In the genomic region with DNA sequence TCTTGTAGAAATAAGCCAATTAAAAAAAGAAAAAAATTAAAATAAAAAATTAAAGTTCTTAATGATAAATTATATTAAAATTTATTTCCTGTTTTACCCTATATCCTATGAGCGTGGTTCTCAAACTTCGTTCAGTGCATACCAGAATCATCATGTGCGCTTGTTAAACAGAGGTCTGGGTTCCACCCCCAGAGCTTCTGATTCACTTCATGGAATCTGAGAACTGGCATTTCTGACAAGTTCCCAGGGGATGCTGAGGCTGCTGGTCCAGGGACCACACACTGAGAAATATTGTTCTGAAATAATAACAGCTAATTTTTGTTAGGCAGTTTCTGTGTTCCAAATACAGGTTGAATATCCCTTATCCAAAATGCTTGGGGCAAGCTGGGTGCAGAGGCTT, we compare ENCODE assay signal across 19 cellular contexts.
A peak's percentile ranks its signal among the peaks of the same experiment; 100 is the strongest.
DNase-seq lines count a peak whose midpoint lies in the region; ATAC-seq, FAIRE-seq and TF ChIP-seq lines count a peak whose summit lies in the region.
"Had no signal": no experiment of that assay in that cellular context is flagged by ENCODE, and none has a peak within 500 bp of the region (broad histone marks: within the 10 kb centered on the region; RNA-seq: fewer than 3 reads in every experiment).

No MANE protein-coding gene starts in this region.

- H3K27ac ChIP-seq in SJSA1 (no peak overlapping the region), H1 (ENCODE audit: low read depth, low read length) (no peak overlapping the region), osteoblast (ENCODE audit: low read depth, low read length) (no peak overlapping the region)
- H3K27ac ChIP-seq: C4-2B had no signal

- H3K4me1 Mint-ChIP-seq in T-cell, result peaks cover 2 to 6% (median 6%) of the 10 kb centered on the region in 3 donors
- peaks cover 38% of the 10 kb centered on the region for H3K4me1 Mint-ChIP-seq in osteocyte (ENCODE audit: unreplicated experiment)

- H3K36me3 ChIP-seq in SJSA1 (no peaks in the 10 kb centered on the region), H1 (ENCODE audit: control insufficient read depth in 2 of 4, insufficient read depth in 4 of 4, low read length in 3 of 4) (no peaks in the 10 kb centered on the region), osteoblast (ENCODE audit: insufficient read depth, low read length) (no peaks in the 10 kb centered on the region)

- H4K5ac ChIP-seq in H1 (ENCODE audit: insufficient read length, low read depth, low read length), result no peak overlapping the region

- H3K56ac ChIP-seq in H1 (replicated peaks; ENCODE audit: insufficient read length, low read depth, low read length), result no peak overlapping the region

- no peak overlapping the region for H3K9ac ChIP-seq in H1 (replicated peaks in 1 of 4; ENCODE audit: extremely low read depth in 1 of 4, low read depth in 3 of 4, low read length in 3 of 4)

- H3K79me1 ChIP-seq in H1 (ENCODE audit: low read depth, low read length), result no peaks in the 10 kb centered on the region

- H4K20me1 ChIP-seq in H1 (replicated peaks in 1 of 2; ENCODE audit: control insufficient read depth in 1 of 2, insufficient read depth in 2 of 2, low read length in 2 of 2) (no peaks in the 10 kb centered on the region), osteoblast (ENCODE audit: insufficient read depth, low read length) (no peaks in the 10 kb centered on the region)

- H3K23ac ChIP-seq in H1 (ENCODE audit: insufficient read length), result no peak overlapping the region

- no peaks in the 10 kb centered on the region for H3K9me3 ChIP-seq in SJSA1 (replicated peaks)
- no peaks in the 10 kb centered on the region for H3K9me3 ChIP-seq in H1 (ENCODE audit: insufficient read depth in 2 of 2, low read depth in 1 of 2, low read length in 1 of 2)
- H3K9me3 ChIP-seq in osteoblast (ENCODE audit: low read depth, low read length), result no peaks in the 10 kb centered on the region

- H2BK12ac ChIP-seq in H1 (ENCODE audit: low read depth, low read length), result no peak overlapping the region

- DNase-seq in EH (ENCODE audit: low read depth) (peak; percentile 85), SJSA1 (ENCODE audit: low read depth in 1 of 2, low spot score in 2 of 2) (peak; percentile 17 to 46), H1 (ENCODE audit: low read depth in 1 of 2, low spot score in 2 of 2) (no peak), osteoblast (ENCODE audit: insufficient read length, low spot score, missing footprints) (peak; percentile 67), T-cell (no peak), osteocyte (ENCODE audit: extremely low spot score, unreplicated experiment) (no peak), DMS 273 treated with DMSO at 0.1 percent for 48 hours (lab: John Stamatoyannopoulos, UW) (no peak)
- no peak for DNase-seq in activated CD4-positive, CD25-positive, alpha-beta regulatory T cell treated with anti-CD3 and anti-CD28 coated beads, Interleukin-2, amount 50 U/mL, for 72 hours
- DNase-seq: 8988T, KG1, NCI-H1105, NCI-H146, NCI-H2029, NCI-H2227 treated with DMSO at 0.1 percent for 48 hours, NCI-H510A, NCI-H748 treated with DMSO at 0.1 percent for 48 hours, SIG-M5 had no signal

- POLR2A ChIA-PET in H1 (lab: Charles Lee; ENCODE audit: partially characterized antibody) (interaction anchor here (1.7 kb wide), 1 partner anchor 236 kb away, joined by 4 read pairs; a partner anchor contains a TSS), T-cell (lab: Charles Lee) (no interaction called here)

- no peaks in the 10 kb centered on the region for H3K9me3 Mint-ChIP-seq in T-cell
- H3K9me3 Mint-ChIP-seq in osteocyte (ENCODE audit: unreplicated experiment), result no peaks in the 10 kb centered on the region

- H2BK15ac ChIP-seq in H1 (ENCODE audit: low read length), result 0 out of 2 replicates have a peak overlapping the region, but pooled peaks have one; percentile 63

- CTCF ChIA-PET in H1 (lab: Charles Lee; ENCODE audit: partially characterized antibody), result interaction anchor here (0.6 to 2.4 kb wide), 4 partner anchors 9 to 689 kb away, joined by 3 to 7 read pairs (median 4); no protein-coding TSS in a partner anchor
- CTCF ChIA-PET in T-cell (lab: Charles Lee), result interaction anchor here (0.7 to 1.0 kb wide), 3 partner anchors 15 to 778 kb away, joined by 3 to 5 read pairs (median 4); no protein-coding TSS in a partner anchor

- H3K4ac ChIP-seq in H1 (replicated peaks; ENCODE audit: insufficient read length, low read depth, low read length), result no peak overlapping the region

- TF ChIP-seq CTCF in H1 (IDR thresholded peaks at IDR 0.05; ENCODE audit: control extremely low read depth in 1 of 3, insufficient read depth in 1 of 3, low read depth in 1 of 3, low read length in 3 of 3) (no peak), osteoblast (IDR thresholded peaks at IDR 0.05; ENCODE audit: extremely low read depth, low read depth, low read length) (no peak), osteocyte (IDR thresholded peaks at IDR 0.05) (no peak)

- no peak for ATAC-seq in T-cell (replicated peaks in 1 of 4)

- H3K23me2 ChIP-seq in H1 (ENCODE audit: low read depth, low read length), result no peaks in the 10 kb centered on the region; the same call in 1 of the 2 replicates

- H3K4me2 ChIP-seq in H1 (ENCODE audit: insufficient read depth in 1 of 2, low read depth in 2 of 2, low read length in 2 of 2), result no peak overlapping the region
- no peak overlapping the region for H3K4me2 ChIP-seq in osteoblast (ENCODE audit: insufficient read depth, low read length)

- H4K8ac ChIP-seq in H1 (ENCODE audit: extremely low read depth, insufficient read depth, low read length), result no peak overlapping the region

- no peak overlapping the region for H3K18ac ChIP-seq in H1 (ENCODE audit: extremely low read depth, low read length)

- H2BK120ac ChIP-seq in H1 (replicated peaks; ENCODE audit: low read depth, low read length), result no peak overlapping the region

- TF ChIP-seq EP300 in H1 (IDR thresholded peaks at IDR 0.05; ENCODE audit: borderline replicate concordance in 1 of 2, low read depth in 2 of 2, low read length in 2 of 2), result no peak

- H3K4me3 ChIP-seq in SJSA1 (no peak overlapping the region), H1 (ENCODE audit: extremely low read depth in 1 of 4, insufficient read depth in 2 of 4, low read depth in 3 of 4, low read length in 4 of 4) (no peak overlapping the region), osteoblast (ENCODE audit: insufficient read depth, low read length) (no peak overlapping the region)

- 0 out of 2 replicates have a peak overlapping the region, but pooled peaks have one; percentile 17 for H2BK20ac ChIP-seq in H1 (ENCODE audit: low read length)

- H3K27me3 Mint-ChIP-seq in T-cell, result peaks cover 0 to 1% of the 10 kb centered on the region in 2 donors
- H3K27me3 Mint-ChIP-seq in osteocyte (ENCODE audit: unreplicated experiment), result no peaks in the 10 kb centered on the region

- WGBS in H1 (ENCODE audit: extremely low coverage in 1 of 2, insufficient coverage in 1 of 2, insufficient read length in 1 of 2, insufficient replicate concordance in 2 of 2, low coverage in 1 of 2, low lambda C conversion rate in 2 of 2, missing lambda C conversion rate in 1 of 2), 2 experiments, result 93% methylated on average over 3 of the region's 3 CpGs; no CpG with 5 or more reads in 1 of the 2 experiments

- TF ChIP-seq POLR2A in H1 (IDR thresholded peaks at IDR 0.05; ENCODE audit: control extremely low read depth in 1 of 2, low read depth in 2 of 2, low read length in 2 of 2), result no peak

- no peak overlapping the region for H3K4me3 Mint-ChIP-seq in T-cell
- H3K4me3 Mint-ChIP-seq in osteocyte (ENCODE audit: unreplicated experiment), result no peak overlapping the region

- no peak for TF ChIP-seq RAD21 in H1 (IDR thresholded peaks at IDR 0.05 in 1 of 2, conservative IDR thresholded peaks at IDR 0.05 in 1 of 2; ENCODE audit: low read depth in 2 of 2, low read length in 2 of 2)

- no peak overlapping the region for H4K91ac ChIP-seq in H1 (replicated peaks; ENCODE audit: insufficient read length, low read length)

- H2AFZ ChIP-seq in H1 (ENCODE audit: low read length) (no peak overlapping the region), osteoblast (ENCODE audit: low read length) (no peak overlapping the region)

- no peak overlapping the region for H3K14ac ChIP-seq in H1 (ENCODE audit: insufficient read length)

- no peaks in the 10 kb centered on the region for H3K79me2 ChIP-seq in H1 (ENCODE audit: control insufficient read depth in 1 of 2, insufficient read depth in 2 of 2, low read length in 2 of 2)
- no peaks in the 10 kb centered on the region for H3K79me2 ChIP-seq in osteoblast (ENCODE audit: insufficient read depth, low read length)

- H3K27me3 ChIP-seq in SJSA1 (replicated peaks), result no peaks in the 10 kb centered on the region
- H3K27me3 ChIP-seq in H1 (replicated peaks in 1 of 4; ENCODE audit: control insufficient read depth in 3 of 4, extremely low read depth in 1 of 4, insufficient read depth in 3 of 4, low read length in 3 of 4), result no peaks in the 10 kb centered on the region
- no peaks in the 10 kb centered on the region for H3K27me3 ChIP-seq in osteoblast (ENCODE audit: insufficient read depth, low read length)

- H3K4me1 ChIP-seq in SJSA1 (replicated peaks) (peaks cover 19% of the 10 kb centered on the region), H1 (replicated peaks in 1 of 4; ENCODE audit: control insufficient read depth in 3 of 4, insufficient read depth in 4 of 4, low read length in 3 of 4) (peaks cover 0 to 4% (median 0%) of the 10 kb centered on the region in 4 experiments; a peak in 1 of 7 replicates), osteoblast (ENCODE audit: insufficient read depth, low read length) (peaks cover 29% of the 10 kb centered on the region)

- H3K36me3 Mint-ChIP-seq in T-cell, result no peaks in the 10 kb centered on the region
- H3K36me3 Mint-ChIP-seq in osteocyte (ENCODE audit: unreplicated experiment), result no peaks in the 10 kb centered on the region

- H3K27ac Mint-ChIP-seq in T-cell (no peak overlapping the region), osteocyte (ENCODE audit: unreplicated experiment) (no peak overlapping the region)

- H2AK5ac ChIP-seq in H1 (ENCODE audit: low read depth, low read length), result no peak overlapping the region

- no peak overlapping the region for H2BK5ac ChIP-seq in H1 (ENCODE audit: low read depth, low read length)

- FAIRE-seq in H1 (lab: Jason Lieb, UNC), result no peak
- FAIRE-seq: H54 had no signal

TF ChIP-seq in H1, 55 proteins besides CTCF, POLR2A, EP300 and RAD21 (continues in another document):
- no peak for TF ChIP-seq JUN (IDR thresholded peaks at IDR 0.05; ENCODE audit: low read depth, low read length)
- no peak for TF ChIP-seq RBBP5 (IDR thresholded peaks at IDR 0.05; ENCODE audit: borderline replicate concordance, low read depth, low read length)
- TF ChIP-seq SIX5 (IDR thresholded peaks at IDR 0.05; ENCODE audit: low read depth, low read length), result no peak
- TF ChIP-seq, protein P1, sequence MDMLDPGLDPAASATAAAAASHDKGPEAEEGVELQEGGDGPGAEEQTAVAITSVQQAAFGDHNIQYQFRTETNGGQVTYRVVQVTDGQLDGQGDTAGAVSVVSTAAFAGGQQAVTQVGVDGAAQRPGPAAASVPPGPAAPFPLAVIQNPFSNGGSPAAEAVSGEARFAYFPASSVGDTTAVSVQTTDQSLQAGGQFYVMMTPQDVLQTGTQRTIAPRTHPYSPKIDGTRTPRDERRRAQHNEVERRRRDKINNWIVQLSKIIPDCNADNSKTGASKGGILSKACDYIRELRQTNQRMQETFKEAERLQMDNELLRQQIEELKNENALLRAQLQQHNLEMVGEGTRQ (IDR thresholded peaks at IDR 0.05; ENCODE audit: low read length), result no peak
- TF ChIP-seq GTF2F1 (IDR thresholded peaks at IDR 0.05; ENCODE audit: borderline replicate concordance, low read depth, low read length), result no peak
- no peak for TF ChIP-seq SP1 (IDR thresholded peaks at IDR 0.05; ENCODE audit: low read depth, low read length)

Comparison
In these comparisons a context has a peak if more than half of its experiments do, and no peak if none do; other contexts are left out.
1. DNase-seq: peak in EH (single experiment), SJSA1 (2 of 2) and osteoblast (single experiment); none in H1 (0 of 2), T-cell (0 of 34), osteocyte (single experiment), activated CD4-positive, CD25-positive, alpha-beta regulatory T cell treated with anti-CD3 and anti-CD28 coated beads, Interleukin-2, amount 50 U/mL, for 72 hours (single experiment) and DMS 273 treated with DMSO at 0.1 percent for 48 hours (single experiment).